13 cellular contexts compared by ENCODE assay signal in genomic region chr10:3877092-3878000, GRCh38.
DNase-seq lines count a peak whose midpoint lies in the region; ATAC-seq, FAIRE-seq and TF ChIP-seq lines count a peak whose summit lies in the region.
"Had no signal": no experiment of that assay in that cellular context is flagged by ENCODE, and none has a peak within 500 bp of the region (broad histone marks: within the 10 kb centered on the region; RNA-seq: fewer than 3 reads in every experiment).

No MANE protein-coding gene starts in this region.

- TF ChIP-seq POLR2A in GM12878 (IDR thresholded peaks at IDR 0.05; ENCODE audit: low read depth, low read length) = no peak

- FAIRE-seq in GM12878 (lab: Jason Lieb, UNC) = no peak

- no peaks in the 10 kb centered on the region for H3K36me3 ChIP-seq in CD8-positive, alpha-beta T cell (ENCODE audit: insufficient read depth, low read length)
- H3K36me3 ChIP-seq in KMS-11 (ENCODE audit: insufficient read depth) = no peaks in the 10 kb centered on the region
- no peaks in the 10 kb centered on the region for H3K36me3 ChIP-seq in GM12878 (ENCODE audit: control insufficient read depth in 2 of 2, insufficient read depth in 2 of 2, low read length in 1 of 2)
- no peaks in the 10 kb centered on the region for H3K36me3 ChIP-seq in muscle layer of duodenum (ENCODE audit: control insufficient read depth in 1 of 2, insufficient read depth in 2 of 2, low read length in 2 of 2)
- H3K36me3 ChIP-seq: MG63 had no signal

- H3K4me1 Mint-ChIP-seq in CD8-positive, alpha-beta T cell (ENCODE audit: low read depth) = peaks cover 38% of the 10 kb centered on the region

- no peak for TF ChIP-seq CTCF in CD8-positive, alpha-beta T cell (IDR thresholded peaks at IDR 0.05)
- TF ChIP-seq CTCF in KMS-11 (conservative IDR thresholded peaks at IDR 0.05; ENCODE audit: low read depth, low read length) (no peak), GM12878 (IDR thresholded peaks at IDR 0.05 in 2 of 3, conservative IDR thresholded peaks at IDR 0.05 in 1 of 3; ENCODE audit: control insufficient read depth in 2 of 3, extremely low read depth in 1 of 3, insufficient read depth in 1 of 3, low read depth in 3 of 3, low read length in 3 of 3) (no peak)

- peaks cover 25% of the 10 kb centered on the region for H3K4me1 ChIP-seq in CD8-positive, alpha-beta T cell (ENCODE audit: insufficient read depth, low read length)
- H3K4me1 ChIP-seq in KMS-11 (ENCODE audit: low read depth, poor library complexity, severe bottlenecking) (peaks cover 53% of the 10 kb centered on the region), GM12878 (ENCODE audit: control insufficient read depth, insufficient read depth, low read length) (peaks cover 44% of the 10 kb centered on the region), muscle layer of duodenum (ENCODE audit: control insufficient read depth in 1 of 2, insufficient read depth in 2 of 2, low read length in 2 of 2) (peaks cover 7 to 14% of the 10 kb centered on the region in 2 donors)

- DNase-seq in CD8-positive, alpha-beta T cell = no peak
- DNase-seq in GM12878 (ENCODE audit: low read depth, low spot score) (no peak), NCI-H187 (lab: John Stamatoyannopoulos, UW) (no peak), 8988T (no peak), DMS 273 treated with DMSO at 0.1 percent for 48 hours (lab: John Stamatoyannopoulos, UW) (no peak)
- DNase-seq in stimulated activated CD8-positive, alpha-beta memory T cell treated with anti-CD3 and anti-CD28 coated beads, Interleukin-4, amount 100 ng/mL, for 48 hours = no peak
- DNase-seq: central memory CD4-positive, alpha-beta T cell; MG63; NCI-H69; T-helper 9 cell had no signal

- ATAC-seq in CD8-positive, alpha-beta T cell = no peak
- ATAC-seq in GM12878 = peak; percentile 3

- H2AFZ ChIP-seq in KMS-11 (ENCODE audit: low read depth) (no peak overlapping the region), GM12878 (ENCODE audit: control insufficient read depth, low read depth, low read length) (peak overlapping the region; percentile 54)

- no peaks in the 10 kb centered on the region for H4K20me1 ChIP-seq in KMS-11 (ENCODE audit: insufficient read depth)
- H4K20me1 ChIP-seq in GM12878 (ENCODE audit: control insufficient read depth, insufficient read depth) = no peaks in the 10 kb centered on the region

- no peak for TF ChIP-seq RAD21 in GM12878 (IDR thresholded peaks at IDR 0.05; ENCODE audit: insufficient read depth, low read depth, low read length)

- no peaks in the 10 kb centered on the region for H3K36me3 Mint-ChIP-seq in CD8-positive, alpha-beta T cell

- RAD21 ChIA-PET in GM12878 (lab: Charles Lee; ENCODE audit: unreplicated experiment) = interaction anchor here (0.5 to 5.0 kb wide), 15 partner anchors 9 to 137 kb away, joined by 3 to 100 read pairs (median 16); partner anchors contain the start of gene KLF6

- no peaks in the 10 kb centered on the region for H3K27me3 Mint-ChIP-seq in CD8-positive, alpha-beta T cell (ENCODE audit: low read depth)

- SMC1A ChIA-PET in GM12878 (lab: Charles Lee; ENCODE audit: uncharacterized antibody, unreplicated experiment) = interaction anchor here (0.6 to 13.6 kb wide), 14 partner anchors 11 to 173 kb away, joined by 3 to 295 read pairs (median 32); partner anchors contain the start of gene KLF6

- no peak overlapping the region for H3K27ac ChIP-seq in CD8-positive, alpha-beta T cell (ENCODE audit: low read depth, low read length)
- H3K27ac ChIP-seq in KMS-11 (peak overlapping the region; percentile 91), GM12878 (ENCODE audit: control insufficient read depth, insufficient read depth) (peak overlapping the region; percentile 90), muscle layer of duodenum (ENCODE audit: low read length) (peak overlapping the region; percentile 7)

- peak overlapping the region; percentile 39 for H3K27ac Mint-ChIP-seq in CD8-positive, alpha-beta T cell

- H3K4me3 ChIP-seq in CD8-positive, alpha-beta T cell (ENCODE audit: low read depth, low read length) = no peak overlapping the region
- no peak overlapping the region for H3K4me3 ChIP-seq in KMS-11 (IDR thresholded peaks at IDR 0.05; ENCODE audit: insufficient read depth, low read depth, low read length)
- no peak overlapping the region for H3K4me3 ChIP-seq in GM12878
- no peak overlapping the region for H3K4me3 ChIP-seq in muscle layer of duodenum (ENCODE audit: low read depth in 1 of 2, low read length in 2 of 2)
- H3K4me3 ChIP-seq: MG63, smooth muscle cell had no signal

- no peak overlapping the region for H3K4me3 Mint-ChIP-seq in CD8-positive, alpha-beta T cell

- H3K4me2 ChIP-seq in KMS-11 (peak overlapping the region; percentile 81; the same call in 1 of the 2 replicates), GM12878 (ENCODE audit: control insufficient read depth, insufficient read depth) (peak overlapping the region; percentile 78)
- H3K4me2 ChIP-seq: smooth muscle cell had no signal

- no TSS peak for BruUV-seq in GM12878 (replicated peaks; lab: Mats Ljungman, UMichigan)

- intact Hi-C loops in CD8-positive, alpha-beta T cell (cut with DNase I, micrococcal nuclease) = loop anchor here in 1 of 2 experiments (5.0 kb wide), 2 partner anchors 35 to 70 kb away; no protein-coding TSS in a partner anchor
- intact Hi-C loops in GM12878 (cut with micrococcal nuclease; ENCODE audit: unreplicated experiment) = loop anchor here (5.0 kb wide), 2 partner anchors 40 to 255 kb away; no protein-coding TSS in a partner anchor

- POLR2A ChIA-PET in CD8-positive, alpha-beta T cell (lab: Charles Lee) = interaction anchor here (0.7 kb wide), 1 partner anchor 92 kb away, joined by 3 read pairs; no protein-coding TSS in a partner anchor
- POLR2A ChIA-PET in GM12878 (lab: Charles Lee) = interaction anchor here (0.7 to 5.4 kb wide), 10 partner anchors 10 to 159 kb away, joined by 3 to 51 read pairs (median 17); partner anchors contain the start of gene KLF6

- no peak overlapping the region for H3K9ac ChIP-seq in KMS-11
- H3K9ac ChIP-seq in GM12878 (ENCODE audit: control insufficient read depth, insufficient read depth, low read length) = no peak overlapping the region

- H3K79me2 ChIP-seq in KMS-11 (ENCODE audit: insufficient read depth, low read depth) (no peaks in the 10 kb centered on the region), GM12878 (ENCODE audit: control insufficient read depth, insufficient read depth, low read length) (no peaks in the 10 kb centered on the region)

- no peaks in the 10 kb centered on the region for H3K27me3 ChIP-seq in CD8-positive, alpha-beta T cell (ENCODE audit: insufficient read depth, low read length)
- no peaks in the 10 kb centered on the region for H3K27me3 ChIP-seq in KMS-11 (ENCODE audit: insufficient read depth, low read depth)
- no peaks in the 10 kb centered on the region for H3K27me3 ChIP-seq in GM12878 (replicated peaks in 1 of 2; ENCODE audit: control insufficient read depth in 2 of 2, insufficient read depth in 2 of 2, low read length in 1 of 2)
- H3K27me3 ChIP-seq in muscle layer of duodenum (ENCODE audit: low read depth, low read length) = no peaks in the 10 kb centered on the region
- H3K27me3 ChIP-seq: MG63 had no signal

- H3K9me3 ChIP-seq in CD8-positive, alpha-beta T cell (ENCODE audit: low read length) = no peaks in the 10 kb centered on the region
- no peaks in the 10 kb centered on the region; the same call in 2 of the 3 replicates for H3K9me3 ChIP-seq in GM12878 (replicated peaks; ENCODE audit: control insufficient read depth, insufficient read depth, low read length)
- H3K9me3 ChIP-seq in muscle layer of duodenum (ENCODE audit: control insufficient read depth in 1 of 2, low read length in 2 of 2) = no peaks in the 10 kb centered on the region
- H3K9me3 ChIP-seq: MG63 had no signal

- CTCF ChIA-PET in CD8-positive, alpha-beta T cell (lab: Charles Lee) = no interaction called here
- CTCF ChIA-PET in GM12878 (lab: Yijun Ruan, JAX) = interaction anchor here (0.6 to 3.0 kb wide), 7 partner anchors 8 to 190 kb away, joined by 3 to 12 read pairs (median 4); no protein-coding TSS in a partner anchor

- WGBS in GM12878 (ENCODE audit: insufficient coverage, insufficient replicate concordance, low lambda C conversion rate, missing lambda C conversion rate) = 6% methylated on average over 4 of the region's 4 CpGs

- peak in 1 of 2 experiments; percentile 28; a peak in 1 of 4 replicates for TF ChIP-seq EP300 in GM12878 (IDR thresholded peaks at IDR 0.05; ENCODE audit: borderline replicate concordance in 1 of 2, control insufficient read depth in 1 of 2, low read depth in 2 of 2, low read length in 2 of 2)

- no peaks in the 10 kb centered on the region for H3K9me3 Mint-ChIP-seq in CD8-positive, alpha-beta T cell

- in situ Hi-C loops in GM12878 (cut with MboI) = no loop called here

TF ChIP-seq in GM12878, 131 proteins besides CTCF, POLR2A, EP300 and RAD21 (continues in another document):
- TF ChIP-seq NFIC (IDR thresholded peaks at IDR 0.05; ENCODE audit: low read depth, low read length) (peak; percentile 54; the same call in 1 of the 2 replicates), PKNOX1 (IDR thresholded peaks at IDR 0.05) (no peak), NR2C2 (IDR thresholded peaks at IDR 0.05; ENCODE audit: borderline replicate concordance, control insufficient read depth, insufficient read length, low read depth) (no peak), BRCA1 (IDR thresholded peaks at IDR 0.05; ENCODE audit: low read depth, low read length) (no peak), EED (IDR thresholded peaks at IDR 0.05; ENCODE audit: low read depth) (no peak), POLR2AphosphoS2 (IDR thresholded peaks at IDR 0.05; ENCODE audit: low read depth, low read length) (no peak), BACH1 (IDR thresholded peaks at IDR 0.05; ENCODE audit: borderline replicate concordance) (no peak), ATF2 (IDR thresholded peaks at IDR 0.05; ENCODE audit: low read length) (peak; percentile 38; the same call in 1 of the 2 replicates)
